9 cellular contexts compared by ENCODE assay signal in genomic region chr14:20452831-20453230, GRCh38. TPM values are rescaled to one million over a fixed set of nuclear protein-coding genes. Genes with fewer than 3 reads are reported as not detected.
DNase-seq lines count a peak whose midpoint lies in the region; ATAC-seq and TF ChIP-seq lines count a peak whose summit lies in the region.
"Not testable (repeated sequence)": the region's sequence is repeated elsewhere in the genome, so short reads cannot be mapped to it uniquely, and the experiment has no call there.
"Had no signal": no experiment of that assay in that cellular context is flagged by ENCODE, and none has a peak within 500 bp of the region (broad histone marks: within the 10 kb centered on the region; RNA-seq: fewer than 3 reads in every experiment).

No MANE protein-coding gene starts in this region.

- CTCF ChIA-PET in CD8-positive, alpha-beta memory T cell (lab: Charles Lee), result interaction anchor here (1.0 kb wide), 1 partner anchor 29 kb away, joined by 3 read pairs; no protein-coding TSS in a partner anchor

- H3K79me2 ChIP-seq in hepatocyte, result peaks cover 36% of the 10 kb centered on the region

- H3K4me3 ChIP-seq in CD8-positive, alpha-beta memory T cell (ENCODE audit: low read length); hepatocyte: not testable (repeated sequence)

- not testable (repeated sequence) for H4K20me1 ChIP-seq in hepatocyte (ENCODE audit: insufficient read depth, poor library complexity, severe bottlenecking)

- peak overlapping the region in 6 of 8 donors; percentile 20 to 63 (median 48) for H3K27ac Mint-ChIP-seq in CD8-positive, alpha-beta memory T cell
- H3K27ac Mint-ChIP-seq in IgD-negative memory B cell, result peak overlapping the region in 1 of 3 donors; percentile 63
- peak overlapping the region; percentile 80 for H3K27ac Mint-ChIP-seq in T-helper 17 cell
- peak overlapping the region; percentile 73 for H3K27ac Mint-ChIP-seq in activated T-cell treated with anti-CD3 and anti-CD28 coated beads, Interleukin-2, amount 50 U/mL, for 24 hours
- H3K27ac Mint-ChIP-seq in activated naive CD8-positive, alpha-beta T cell treated with anti-CD3 and anti-CD28 coated beads for 36 hours, result peak overlapping the region; percentile 40
- not testable (repeated sequence) for H3K27ac Mint-ChIP-seq in neural crest cell (ENCODE audit: unreplicated experiment)

- peak overlapping the region; percentile 70 for H3K4me2 ChIP-seq in hepatocyte

- H3K36me3 ChIP-seq in CD8-positive, alpha-beta memory T cell (ENCODE audit: insufficient read depth, low read length), result peaks cover 59% of the 10 kb centered on the region
- H3K36me3 ChIP-seq in hepatocyte (replicated peaks; ENCODE audit: insufficient read depth, low read depth), result not testable (repeated sequence)

- H3K27me3 ChIP-seq in CD8-positive, alpha-beta memory T cell (ENCODE audit: insufficient read depth, low read length, poor library complexity, severe bottlenecking); hepatocyte: not testable (repeated sequence)

- peaks cover 12 to 25% (median 18%) of the 10 kb centered on the region in 3 donors for H3K4me1 Mint-ChIP-seq in CD8-positive, alpha-beta memory T cell
- H3K4me1 Mint-ChIP-seq in IgD-negative memory B cell, result peaks cover 0 to 18% (median 8%) of the 10 kb centered on the region in 3 donors
- not testable (repeated sequence) for H3K4me1 Mint-ChIP-seq in T-helper 17 cell, neural crest cell
- H3K4me1 Mint-ChIP-seq in activated T-cell treated with anti-CD3 and anti-CD28 coated beads, Interleukin-2, amount 50 U/mL, for 24 hours (ENCODE audit: low read depth), result peaks cover 15% of the 10 kb centered on the region
- H3K4me1 Mint-ChIP-seq in activated naive CD8-positive, alpha-beta T cell treated with anti-CD3 and anti-CD28 coated beads for 36 hours, result peaks cover 12% of the 10 kb centered on the region

- 93% methylated on average over 8 of the region's 8 CpGs for WGBS in hepatocyte (ENCODE audit: low lambda C conversion rate, missing lambda C conversion rate)

- peaks cover 5 to 27% (median 19%) of the 10 kb centered on the region in 3 donors for H3K36me3 Mint-ChIP-seq in CD8-positive, alpha-beta memory T cell
- H3K36me3 Mint-ChIP-seq in IgD-negative memory B cell, result not testable (repeated sequence)
- H3K36me3 Mint-ChIP-seq in T-helper 17 cell (ENCODE audit: low read depth), result peaks cover 17% of the 10 kb centered on the region
- H3K36me3 Mint-ChIP-seq in activated T-cell treated with anti-CD3 and anti-CD28 coated beads, Interleukin-2, amount 50 U/mL, for 24 hours (ENCODE audit: low read depth), result peaks cover 21% of the 10 kb centered on the region
- H3K36me3 Mint-ChIP-seq in activated naive CD8-positive, alpha-beta T cell treated with anti-CD3 and anti-CD28 coated beads for 36 hours, result peaks cover 24% of the 10 kb centered on the region
- peaks cover 24% of the 10 kb centered on the region for H3K36me3 Mint-ChIP-seq in neural crest cell (ENCODE audit: low read depth)

- H2AFZ ChIP-seq in hepatocyte, result not testable (repeated sequence)

- peak overlapping the region in 4 of 7 donors; percentile 20 to 77 (median 44) for H3K4me3 Mint-ChIP-seq in CD8-positive, alpha-beta memory T cell
- H3K4me3 Mint-ChIP-seq in IgD-negative memory B cell, result peak overlapping the region; percentile 16 to 52 (median 33)
- H3K4me3 Mint-ChIP-seq in T-helper 17 cell; activated T-cell treated with anti-CD3 and anti-CD28 coated beads, Interleukin-2, amount 50 U/mL, for 24 hours: not testable (repeated sequence)
- peak overlapping the region; percentile 38 for H3K4me3 Mint-ChIP-seq in activated naive CD8-positive, alpha-beta T cell treated with anti-CD3 and anti-CD28 coated beads for 36 hours
- peak overlapping the region; percentile 82 for H3K4me3 Mint-ChIP-seq in neural crest cell

- not testable (repeated sequence) for TF ChIP-seq CTCF in 22Rv1 (IDR thresholded peaks at IDR 0.05); hepatocyte (IDR thresholded peaks at IDR 0.05; ENCODE audit: poor library complexity); neural crest cell (conservative IDR thresholded peaks at IDR 0.05)

- H3K27ac ChIP-seq in 22Rv1, result peak overlapping the region; percentile 99
- H3K27ac ChIP-seq in CD8-positive, alpha-beta memory T cell (ENCODE audit: low read depth, low read length); hepatocyte: not testable (repeated sequence)

- peaks cover 21% of the 10 kb centered on the region for H3K4me1 ChIP-seq in CD8-positive, alpha-beta memory T cell (ENCODE audit: insufficient read depth, low read length)
- H3K4me1 ChIP-seq in hepatocyte (ENCODE audit: insufficient read depth), result peaks cover 14% of the 10 kb centered on the region

- not testable (repeated sequence) for H3K9me3 ChIP-seq in CD8-positive, alpha-beta memory T cell (ENCODE audit: low read length); T-helper 17 cell (ENCODE audit: control insufficient read depth, low read length, poor library complexity, severe bottlenecking); hepatocyte (ENCODE audit: low read depth)

- not testable (repeated sequence) for H3K27me3 Mint-ChIP-seq in CD8-positive, alpha-beta memory T cell; IgD-negative memory B cell; T-helper 17 cell; activated T-cell treated with anti-CD3 and anti-CD28 coated beads, Interleukin-2, amount 50 U/mL, for 24 hours; activated naive CD8-positive, alpha-beta T cell treated with anti-CD3 and anti-CD28 coated beads for 36 hours; neural crest cell (ENCODE audit: low read depth)

- POLR2A ChIA-PET in CD8-positive, alpha-beta memory T cell (lab: Charles Lee), result interaction anchor here (0.6 to 0.8 kb wide), 2 partner anchors 18 to 23 kb away, joined by 3 to 4 read pairs; no protein-coding TSS in a partner anchor

- not testable (repeated sequence) for H3K9me2 ChIP-seq in hepatocyte (replicated peaks; ENCODE audit: insufficient read depth)

- ATAC-seq in T-helper 17 cell, result not testable (repeated sequence)

- not testable (repeated sequence) for H3K9me3 Mint-ChIP-seq in CD8-positive, alpha-beta memory T cell; IgD-negative memory B cell; activated T-cell treated with anti-CD3 and anti-CD28 coated beads, Interleukin-2, amount 50 U/mL, for 24 hours; activated naive CD8-positive, alpha-beta T cell treated with anti-CD3 and anti-CD28 coated beads for 36 hours; neural crest cell

- not testable (repeated sequence) for DNase-seq in CD8-positive, alpha-beta memory T cell; T-helper 17 cell; activated T-cell treated with anti-CD3 and anti-CD28 coated beads, Interleukin-2, amount 50 U/mL, for 24 hours; activated naive CD8-positive, alpha-beta T cell treated with anti-CD3 and anti-CD28 coated beads for 36 hours; hepatocyte (ENCODE audit: low spot score); neural crest cell (ENCODE audit: low read depth, low spot score)

RNA-seq across cellular contexts. Expression of gene OSGEP, which starts 1.8 kb away (rescaled TPM):
- 10 to 100 TPM; 58.0 to 58.1 TPM for total RNA-seq in CD8-positive, alpha-beta memory T cell
- polyA plus RNA-seq in CD8-positive, alpha-beta memory T cell, result 48.9 TPM
- polyA plus RNA-seq in IgD-negative memory B cell, result 50.8 TPM
- 10 to 100 TPM; 48.9 to 55.3 TPM for total RNA-seq in T-helper 17 cell
- 10 to 100 TPM; 59.0 to 59.2 TPM for total RNA-seq in activated naive CD8-positive, alpha-beta T cell treated with anti-CD3 and anti-CD28 coated beads for 36 hours
- 51.6 and 60.1 TPM in 2 replicates for total RNA-seq in hepatocyte
- polyA plus RNA-seq in hepatocyte, result 36.2 and 41.3 TPM in 2 replicates
- 67.3 and 68.1 TPM in 2 replicates for total RNA-seq in neural crest cell

RNA-seq across cellular contexts. Expression of gene APEX1, which starts 2.2 kb away (rescaled TPM):
- 100 to 1,000 TPM; 242 to 248 TPM for total RNA-seq in CD8-positive, alpha-beta memory T cell
- 117 TPM for polyA plus RNA-seq in CD8-positive, alpha-beta memory T cell
- 143 TPM for polyA plus RNA-seq in IgD-negative memory B cell
- 100 to 1,000 TPM in 1 of 2 donors, 10 to 100 TPM in 1; 89.6 to 113 TPM for total RNA-seq in T-helper 17 cell
- 100 to 1,000 TPM; 253 to 277 TPM for total RNA-seq in activated naive CD8-positive, alpha-beta T cell treated with anti-CD3 and anti-CD28 coated beads for 36 hours
- 56.5 and 84.2 TPM in 2 replicates for total RNA-seq in hepatocyte
- polyA plus RNA-seq in hepatocyte, result 147 and 148 TPM in 2 replicates
- total RNA-seq in neural crest cell, result 433 and 437 TPM in 2 replicates

RNA-seq across cellular contexts. Expression of gene PIP4P1, which starts 8.4 kb away (rescaled TPM):
- 10 to 100 TPM; 29.5 to 33.5 TPM for total RNA-seq in CD8-positive, alpha-beta memory T cell
- 36.4 TPM for polyA plus RNA-seq in CD8-positive, alpha-beta memory T cell
- polyA plus RNA-seq in IgD-negative memory B cell (63.7 TPM), hepatocyte (85.0 and 85.9 TPM in 2 replicates)
- total RNA-seq in T-helper 17 cell (10 to 100 TPM; 58.5 to 58.9 TPM), hepatocyte (40.1 and 48.2 TPM in 2 replicates), neural crest cell (36.0 and 40.8 TPM in 2 replicates)
- 10 to 100 TPM; 27.6 to 28.7 TPM for total RNA-seq in activated naive CD8-positive, alpha-beta T cell treated with anti-CD3 and anti-CD28 coated beads for 36 hours

RNA-seq across cellular contexts. Expression of gene PNP, which starts 16.4 kb away (rescaled TPM):
- 100 to 1,000 TPM; 181 to 188 TPM for total RNA-seq in CD8-positive, alpha-beta memory T cell
- 84.0 TPM for polyA plus RNA-seq in CD8-positive, alpha-beta memory T cell
- polyA plus RNA-seq in IgD-negative memory B cell, result 37.6 TPM
- 100 to 1,000 TPM in 1 of 2 donors, 10 to 100 TPM in 1; 79.8 to 127 TPM for total RNA-seq in T-helper 17 cell
- total RNA-seq in activated naive CD8-positive, alpha-beta T cell treated with anti-CD3 and anti-CD28 coated beads for 36 hours, result 100 to 1,000 TPM; 227 to 230 TPM
- total RNA-seq in hepatocyte, result 69.2 and 81.2 TPM in 2 replicates
- 51.0 and 60.4 TPM in 2 replicates for polyA plus RNA-seq in hepatocyte
- 35.1 and 40.8 TPM in 2 replicates for total RNA-seq in neural crest cell

RNA-seq across cellular contexts. Expression of gene KLHL33, which starts 16.9 kb away (rescaled TPM):
- total RNA-seq in CD8-positive, alpha-beta memory T cell, result under 1 TPM; 0.09 TPM
- 0.12 TPM for polyA plus RNA-seq in CD8-positive, alpha-beta memory T cell
- polyA plus RNA-seq in IgD-negative memory B cell, result 0.10 TPM
- under 1 TPM; 0.39 to 0.47 TPM for total RNA-seq in T-helper 17 cell
- total RNA-seq in activated naive CD8-positive, alpha-beta T cell treated with anti-CD3 and anti-CD28 coated beads for 36 hours, result under 1 TPM; 0.50 to 0.68 TPM
- total RNA-seq in hepatocyte, result not detected in 2 replicates
- 0.05 and 0.19 TPM in 2 replicates for polyA plus RNA-seq in hepatocyte
- total RNA-seq in neural crest cell, result 0.07 TPM in 1 of 2 replicates, not detected in the other
- total RNA-seq: GM23248 had no signal
- polyA plus RNA-seq: GM23248 had no signal
